In genomic region chr11:62839050-62840015, GRCh38 we compare ENCODE assay signal across 1 cellular context.
TF ChIP-seq lines count a peak whose summit lies in the region.

TSS of gene WDR74 (minus strand) at chr11:62839590. CDS start at chr11:62839570, 20 bp downstream.

TF ChIP-seq in HepG2, 621 proteins besides CTCF, POLR2A, EP300 and RAD21 (continued from another document and continues in another):
- TF ChIP-seq SNAI1 (CRISPR knock-in tag; IDR thresholded peaks at IDR 0.05; ENCODE audit: borderline replicate concordance) (peak; percentile 65; the same call in 1 of the 2 replicates), EEA1 (CRISPR knock-in tag; IDR thresholded peaks at IDR 0.05; ENCODE audit: borderline replicate concordance) (peak; percentile 79; the same call in 1 of the 2 replicates), CCDC6 (CRISPR knock-in tag; IDR thresholded peaks at IDR 0.05) (0 out of 2 replicates have a peak, but pooled peaks have one; percentile 20), ZNF101 (CRISPR knock-in tag; IDR thresholded peaks at IDR 0.05; ENCODE audit: borderline replicate concordance, low read depth) (no peak), ATF5 (CRISPR knock-in tag; IDR thresholded peaks at IDR 0.05; ENCODE audit: low read depth) (no peak), PPARG (CRISPR knock-in tag; conservative IDR thresholded peaks at IDR 0.05) (peak; percentile 67; the same call in 1 of the 2 replicates), MLLT10 (CRISPR knock-in tag; IDR thresholded peaks at IDR 0.05) (no peak), ZNF678 (CRISPR knock-in tag; IDR thresholded peaks at IDR 0.05) (0 out of 2 replicates have a peak, but pooled peaks have one; percentile 79), ZNF550 (CRISPR knock-in tag; IDR thresholded peaks at IDR 0.05; ENCODE audit: borderline replicate concordance) (0 out of 2 replicates have a peak, but pooled peaks have one; percentile 76), ZNF614 (CRISPR knock-in tag; IDR thresholded peaks at IDR 0.05; ENCODE audit: borderline replicate concordance) (peak; percentile 67; the same call in 1 of the 2 replicates), ZBTB21 (CRISPR knock-in tag; IDR thresholded peaks at IDR 0.05) (peak; percentile 47; the same call in 1 of the 2 replicates), ZNF572 (CRISPR knock-in tag; IDR thresholded peaks at IDR 0.05) (peak; percentile 48; the same call in 1 of the 2 replicates), SIX4 (CRISPR knock-in tag; IDR thresholded peaks at IDR 0.05) (peak; percentile 59; the same call in 1 of the 2 replicates), YEATS4 (CRISPR knock-in tag; IDR thresholded peaks at IDR 0.05; ENCODE audit: borderline replicate concordance) (peak; percentile 98), ZNF510 (CRISPR knock-in tag; IDR thresholded peaks at IDR 0.05; ENCODE audit: low read depth) (peak; percentile 56; the same call in 1 of the 2 replicates), PRPF4 (IDR thresholded peaks at IDR 0.05; ENCODE audit: low read depth, low read length, poor library complexity, severe bottlenecking) (no peak), ZNF703 (CRISPR knock-in tag; IDR thresholded peaks at IDR 0.05; ENCODE audit: borderline replicate concordance) (no peak), DPF2 (CRISPR knock-in tag; IDR thresholded peaks at IDR 0.05; ENCODE audit: borderline replicate concordance, low read depth) (no peak), IKZF1 (IDR thresholded peaks at IDR 0.05) (no peak), MZF1 (CRISPR knock-in tag; IDR thresholded peaks at IDR 0.05; ENCODE audit: borderline replicate concordance) (no peak), ZNF230 (CRISPR knock-in tag; IDR thresholded peaks at IDR 0.05) (peak; percentile 90), ZNF136 (CRISPR knock-in tag; IDR thresholded peaks at IDR 0.05; ENCODE audit: low read depth) (no peak), FOXK1 (CRISPR knock-in tag; IDR thresholded peaks at IDR 0.05; ENCODE audit: borderline replicate concordance, low read depth) (peak; percentile 97), AGO1 (IDR thresholded peaks at IDR 0.05; ENCODE audit: low read depth, low read length, poor library complexity, severe bottlenecking) (peak; percentile 63), SOX13 (IDR thresholded peaks at IDR 0.05) (no peak), SOX13 (CRISPR knock-in tag; conservative IDR thresholded peaks at IDR 0.05 in 1 of 2, IDR thresholded peaks at IDR 0.05 in 1 of 2) (peak in 1 of 2 experiments; percentile 37; a peak in 1 of 4 replicates), MATR3 (CRISPR knock-in tag; IDR thresholded peaks at IDR 0.05) (no peak), ZNF225 (CRISPR knock-in tag; IDR thresholded peaks at IDR 0.05) (no peak; the same call in none of the 2 replicates), NAIF1 (CRISPR knock-in tag; IDR thresholded peaks at IDR 0.05; ENCODE audit: borderline replicate concordance) (no peak), MTF1 (CRISPR knock-in tag; IDR thresholded peaks at IDR 0.05) (no peak), ZNF263 (CRISPR knock-in tag; IDR thresholded peaks at IDR 0.05) (peak; percentile 55; the same call in 1 of the 2 replicates), ZSCAN9 (CRISPR knock-in tag; IDR thresholded peaks at IDR 0.05; ENCODE audit: borderline replicate concordance) (peak; percentile 80; the same call in 1 of the 2 replicates), ZNF709 (CRISPR knock-in tag; IDR thresholded peaks at IDR 0.05) (peak; percentile 26; the same call in 1 of the 2 replicates), TRIM22 (IDR thresholded peaks at IDR 0.05) (no peak), ZNF205 (CRISPR knock-in tag; IDR thresholded peaks at IDR 0.05) (peak; percentile 91; the same call in 1 of the 2 replicates), NBN (conservative IDR thresholded peaks at IDR 0.05) (no peak), NFE2L2 (IDR thresholded peaks at IDR 0.05; ENCODE audit: low read length) (no peak), ZNF335 (CRISPR knock-in tag; IDR thresholded peaks at IDR 0.05) (peak; percentile 72), ZNF350 (CRISPR knock-in tag; IDR thresholded peaks at IDR 0.05; ENCODE audit: borderline replicate concordance, low read depth) (peak; percentile 90; the same call in 1 of the 2 replicates), NFE2 (CRISPR knock-in tag; IDR thresholded peaks at IDR 0.05) (no peak), MTERF4 (CRISPR knock-in tag; IDR thresholded peaks at IDR 0.05) (no peak; the same call in 1 of the 2 replicates), DZIP1 (CRISPR knock-in tag; IDR thresholded peaks at IDR 0.05) (no peak; the same call in 1 of the 2 replicates), ZNF253 (CRISPR knock-in tag; IDR thresholded peaks at IDR 0.05; ENCODE audit: borderline replicate concordance) (no peak), PCBP2 (optimal IDR thresholded peaks at IDR 0.05; ENCODE audit: low read depth, low read length, poor library complexity, severe bottlenecking) (no peak), TCF7 (IDR thresholded peaks at IDR 0.05; ENCODE audit: low read depth) (peak; percentile 18; the same call in 1 of the 2 replicates), ZNF317 (CRISPR knock-in tag; IDR thresholded peaks at IDR 0.05) (peak; percentile 59; the same call in 1 of the 2 replicates), HNF4G (IDR thresholded peaks at IDR 0.05; ENCODE audit: borderline replicate concordance, low read depth, low read length) (no peak), HNF4G (CRISPR knock-in tag; IDR thresholded peaks at IDR 0.05; ENCODE audit: borderline replicate concordance, low read depth) (0 out of 2 replicates have a peak, but pooled peaks have one; percentile 69)
- TF ChIP-seq, protein P1, sequence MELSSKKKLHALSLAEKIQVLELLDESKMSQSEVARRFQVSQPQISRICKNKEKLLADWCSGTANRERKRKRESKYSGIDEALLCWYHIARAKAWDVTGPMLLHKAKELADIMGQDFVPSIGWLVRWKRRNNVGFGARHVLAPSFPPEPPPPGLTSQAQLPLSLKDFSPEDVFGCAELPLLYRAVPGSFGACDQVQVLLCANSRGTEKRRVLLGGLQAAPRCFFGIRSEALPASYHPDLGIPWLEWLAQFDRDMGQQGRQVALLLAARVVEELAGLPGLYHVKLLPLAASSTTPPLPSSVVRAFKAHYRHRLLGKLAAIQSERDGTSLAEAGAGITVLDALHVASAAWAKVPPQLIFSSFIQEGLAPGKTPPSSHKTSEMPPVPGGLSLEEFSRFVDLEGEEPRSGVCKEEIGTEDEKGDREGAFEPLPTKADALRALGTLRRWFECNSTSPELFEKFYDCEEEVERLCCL (CRISPR knock-in tag; IDR thresholded peaks at IDR 0.05; ENCODE audit: borderline replicate concordance): no peak
- TF ChIP-seq, protein P2, sequence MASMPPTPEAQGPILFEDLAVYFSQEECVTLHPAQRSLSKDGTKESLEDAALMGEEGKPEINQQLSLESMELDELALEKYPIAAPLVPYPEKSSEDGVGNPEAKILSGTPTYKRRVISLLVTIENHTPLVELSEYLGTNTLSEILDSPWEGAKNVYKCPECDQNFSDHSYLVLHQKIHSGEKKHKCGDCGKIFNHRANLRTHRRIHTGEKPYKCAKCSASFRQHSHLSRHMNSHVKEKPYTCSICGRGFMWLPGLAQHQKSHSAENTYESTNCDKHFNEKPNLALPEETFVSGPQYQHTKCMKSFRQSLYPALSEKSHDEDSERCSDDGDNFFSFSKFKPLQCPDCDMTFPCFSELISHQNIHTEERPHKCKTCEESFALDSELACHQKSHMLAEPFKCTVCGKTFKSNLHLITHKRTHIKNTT (CRISPR knock-in tag; IDR thresholded peaks at IDR 0.05): no peak
- TF ChIP-seq, protein P3, sequence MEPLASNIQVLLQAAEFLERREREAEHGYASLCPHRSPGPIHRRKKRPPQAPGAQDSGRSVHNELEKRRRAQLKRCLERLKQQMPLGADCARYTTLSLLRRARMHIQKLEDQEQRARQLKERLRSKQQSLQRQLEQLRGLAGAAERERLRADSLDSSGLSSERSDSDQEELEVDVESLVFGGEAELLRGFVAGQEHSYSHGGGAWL (CRISPR knock-in tag; IDR thresholded peaks at IDR 0.05): peak; percentile 97
- TF ChIP-seq, protein P4, sequence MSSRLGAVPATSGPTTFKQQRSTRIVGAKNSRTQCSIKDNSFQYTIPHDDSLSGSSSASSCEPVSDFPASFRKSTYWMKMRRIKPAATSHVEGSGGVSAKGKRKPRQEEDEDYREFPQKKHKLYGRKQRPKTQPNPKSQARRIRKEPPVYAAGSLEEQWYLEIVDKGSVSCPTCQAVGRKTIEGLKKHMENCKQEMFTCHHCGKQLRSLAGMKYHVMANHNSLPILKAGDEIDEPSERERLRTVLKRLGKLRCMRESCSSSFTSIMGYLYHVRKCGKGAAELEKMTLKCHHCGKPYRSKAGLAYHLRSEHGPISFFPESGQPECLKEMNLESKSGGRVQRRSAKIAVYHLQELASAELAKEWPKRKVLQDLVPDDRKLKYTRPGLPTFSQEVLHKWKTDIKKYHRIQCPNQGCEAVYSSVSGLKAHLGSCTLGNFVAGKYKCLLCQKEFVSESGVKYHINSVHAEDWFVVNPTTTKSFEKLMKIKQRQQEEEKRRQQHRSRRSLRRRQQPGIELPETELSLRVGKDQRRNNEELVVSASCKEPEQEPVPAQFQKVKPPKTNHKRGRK (CRISPR knock-in tag; IDR thresholded peaks at IDR 0.05): no peak
- TF ChIP-seq, protein P5, sequence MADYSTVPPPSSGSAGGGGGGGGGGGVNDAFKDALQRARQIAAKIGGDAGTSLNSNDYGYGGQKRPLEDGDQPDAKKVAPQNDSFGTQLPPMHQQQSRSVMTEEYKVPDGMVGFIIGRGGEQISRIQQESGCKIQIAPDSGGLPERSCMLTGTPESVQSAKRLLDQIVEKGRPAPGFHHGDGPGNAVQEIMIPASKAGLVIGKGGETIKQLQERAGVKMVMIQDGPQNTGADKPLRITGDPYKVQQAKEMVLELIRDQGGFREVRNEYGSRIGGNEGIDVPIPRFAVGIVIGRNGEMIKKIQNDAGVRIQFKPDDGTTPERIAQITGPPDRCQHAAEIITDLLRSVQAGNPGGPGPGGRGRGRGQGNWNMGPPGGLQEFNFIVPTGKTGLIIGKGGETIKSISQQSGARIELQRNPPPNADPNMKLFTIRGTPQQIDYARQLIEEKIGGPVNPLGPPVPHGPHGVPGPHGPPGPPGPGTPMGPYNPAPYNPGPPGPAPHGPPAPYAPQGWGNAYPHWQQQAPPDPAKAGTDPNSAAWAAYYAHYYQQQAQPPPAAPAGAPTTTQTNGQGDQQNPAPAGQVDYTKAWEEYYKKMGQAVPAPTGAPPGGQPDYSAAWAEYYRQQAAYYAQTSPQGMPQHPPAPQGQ (CRISPR knock-in tag; IDR thresholded peaks at IDR 0.05; ENCODE audit: borderline replicate concordance): no peak
- TF ChIP-seq, protein P6, sequence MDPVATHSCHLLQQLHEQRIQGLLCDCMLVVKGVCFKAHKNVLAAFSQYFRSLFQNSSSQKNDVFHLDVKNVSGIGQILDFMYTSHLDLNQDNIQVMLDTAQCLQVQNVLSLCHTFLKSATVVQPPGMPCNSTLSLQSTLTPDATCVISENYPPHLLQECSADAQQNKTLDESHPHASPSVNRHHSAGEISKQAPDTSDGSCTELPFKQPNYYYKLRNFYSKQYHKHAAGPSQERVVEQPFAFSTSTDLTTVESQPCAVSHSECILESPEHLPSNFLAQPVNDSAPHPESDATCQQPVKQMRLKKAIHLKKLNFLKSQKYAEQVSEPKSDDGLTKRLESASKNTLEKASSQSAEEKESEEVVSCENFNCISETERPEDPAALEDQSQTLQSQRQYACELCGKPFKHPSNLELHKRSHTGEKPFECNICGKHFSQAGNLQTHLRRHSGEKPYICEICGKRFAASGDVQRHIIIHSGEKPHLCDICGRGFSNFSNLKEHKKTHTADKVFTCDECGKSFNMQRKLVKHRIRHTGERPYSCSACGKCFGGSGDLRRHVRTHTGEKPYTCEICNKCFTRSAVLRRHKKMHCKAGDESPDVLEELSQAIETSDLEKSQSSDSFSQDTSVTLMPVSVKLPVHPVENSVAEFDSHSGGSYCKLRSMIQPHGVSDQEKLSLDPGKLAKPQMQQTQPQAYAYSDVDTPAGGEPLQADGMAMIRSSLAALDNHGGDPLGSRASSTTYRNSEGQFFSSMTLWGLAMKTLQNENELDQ (CRISPR knock-in tag; IDR thresholded peaks at IDR 0.05; ENCODE audit: borderline replicate concordance): peak; percentile 84; the same call in 1 of the 2 replicates
- TF ChIP-seq, protein P7, sequence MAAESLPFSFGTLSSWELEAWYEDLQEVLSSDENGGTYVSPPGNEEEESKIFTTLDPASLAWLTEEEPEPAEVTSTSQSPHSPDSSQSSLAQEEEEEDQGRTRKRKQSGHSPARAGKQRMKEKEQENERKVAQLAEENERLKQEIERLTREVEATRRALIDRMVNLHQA (CRISPR knock-in tag; IDR thresholded peaks at IDR 0.05): no peak
